Comparison of ENCODE assay signal across 12 cellular contexts in genomic region chr6:42880871-42881270, GRCh38. TPM values are rescaled to one million over a fixed set of nuclear protein-coding genes. Genes with fewer than 3 reads are reported as not detected.
DNase-seq lines count a peak whose midpoint lies in the region; ATAC-seq, FAIRE-seq and TF ChIP-seq lines count a peak whose summit lies in the region.
"Not testable (repeated sequence)": the region's sequence is repeated elsewhere in the genome, so short reads cannot be mapped to it uniquely, and the experiment has no call there.
"Had no signal": no experiment of that assay in that cellular context is flagged by ENCODE, and none has a peak within 500 bp of the region (broad histone marks: within the 10 kb centered on the region; RNA-seq: fewer than 3 reads in every experiment).

No MANE protein-coding gene starts in this region.

- H3K27me3 Mint-ChIP-seq in activated CD4-positive, alpha-beta memory T cell treated with anti-CD3 and anti-CD28 coated beads, Interleukin-2, amount 10 ng/mL, durations not matched to agents 7 days and 5 days, result not testable (repeated sequence)

- H3K4me1 ChIP-seq in A549 (peaks cover 21% of the 10 kb centered on the region; the same call in 2 of the 3 replicates), mononuclear cell (ENCODE audit: insufficient read depth, low read length) (peaks cover 17% of the 10 kb centered on the region)
- not testable (repeated sequence) for H3K4me1 ChIP-seq in NT2/D1 (ENCODE audit: insufficient read depth, insufficient read length); mammary epithelial cell (ENCODE audit: insufficient read depth, low read length)

- peaks cover 54% of the 10 kb centered on the region for H3K79me2 ChIP-seq in mammary epithelial cell (ENCODE audit: insufficient read depth, low read length)

- in situ Hi-C loops in mammary epithelial cell (cut with MboI; ENCODE audit: low sequenced_read_pairs in 2 of 2), result loop anchor here in 1 of 2 donors (25.0 kb wide), 1 partner anchor 669 kb away; the partner anchor contains the start of gene MRPS10

- H3K4me3 ChIP-seq in A549, result peak overlapping the region; percentile 85
- H3K4me3 ChIP-seq in GM12875 (ENCODE audit: low read depth, low read length), result peak overlapping the region; percentile 56
- H3K4me3 ChIP-seq in NT2/D1 (ENCODE audit: insufficient read length, low read depth), result peak overlapping the region; percentile 94
- H3K4me3 ChIP-seq in mammary epithelial cell (replicated peaks in 1 of 3; ENCODE audit: insufficient read depth in 1 of 3, low read depth in 2 of 3, low read length in 3 of 3), result peak overlapping the region; percentile 87 to 100 (median 93)
- H3K4me3 ChIP-seq in foreskin fibroblast (ENCODE audit: low read depth in 1 of 2, low read length in 2 of 2), result peak overlapping the region; percentile 69 to 93
- peak overlapping the region; percentile 47 for H3K4me3 ChIP-seq in mononuclear cell (ENCODE audit: low read length)
- peak overlapping the region; percentile 81 for H3K4me3 ChIP-seq in skeletal muscle cell (ENCODE audit: low read depth, low read length)

- TF ChIP-seq POLR2A in A549 (IDR thresholded peaks at IDR 0.05; ENCODE audit: low read length), result not testable (repeated sequence)

- H3K9ac ChIP-seq in NT2/D1 (ENCODE audit: insufficient read length, low read depth) (peak overlapping the region; percentile 42), mammary epithelial cell (ENCODE audit: insufficient read depth, low read length) (peak overlapping the region; percentile 49)

- POLR2A ChIA-PET in A549 (lab: Yijun Ruan, JAX), result interaction anchor here (2.0 kb wide), 1 partner anchor 99 kb away, joined by 20 read pairs; the partner anchor contains the start of gene BICRAL
- POLR2A ChIA-PET in activated CD4-positive, alpha-beta memory T cell treated with anti-CD3 and anti-CD28 coated beads, Interleukin-2, amount 10 ng/mL, durations not matched to agents 7 days and 5 days (lab: Charles Lee), result interaction anchor here (1.8 to 7.4 kb wide), 7 partner anchors 10 to 173 kb away, joined by 5 to 96 read pairs (median 20); partner anchors contain the start of genes BICRAL, CNPY3, CUL7 and TBCC

- TF ChIP-seq EP300 in A549 (IDR thresholded peaks at IDR 0.05), result not testable (repeated sequence)

- H3K4me1 Mint-ChIP-seq in activated CD4-positive, alpha-beta memory T cell treated with anti-CD3 and anti-CD28 coated beads, Interleukin-2, amount 10 ng/mL, durations not matched to agents 7 days and 5 days, result peaks cover 33% of the 10 kb centered on the region

- not testable (repeated sequence) for H4K20me1 ChIP-seq in mammary epithelial cell (ENCODE audit: insufficient read depth, low read length)

- CTCF ChIA-PET in A549 (lab: Yijun Ruan, JAX), result interaction anchor here (6.8 kb wide), 1 partner anchor 218 kb away, joined by 45 read pairs; no protein-coding TSS in a partner anchor
- CTCF ChIA-PET in activated CD4-positive, alpha-beta memory T cell treated with anti-CD3 and anti-CD28 coated beads, Interleukin-2, amount 10 ng/mL, durations not matched to agents 7 days and 5 days (lab: Charles Lee), result interaction anchor here (1.4 to 4.2 kb wide), 6 partner anchors 9 to 243 kb away, joined by 3 to 21 read pairs (median 9); partner anchors contain the start of gene TBCC
- CTCF ChIA-PET in mammary epithelial cell (lab: Charles Lee; ENCODE audit: low non-redundant PET), result interaction anchor here (0.7 kb wide), 1 partner anchor 93 kb away, joined by 18 read pairs; no protein-coding TSS in a partner anchor

- intact Hi-C loops in mammary epithelial cell (cut with micrococcal nuclease), result not testable (repeated sequence)

- WGBS in A549 (ENCODE audit: missing lambda C conversion rate), result 80% methylated on average over 12 of the region's 12 CpGs
- WGBS in mammary epithelial cell (ENCODE audit: low coverage, missing lambda C conversion rate), result 81% methylated on average over 11 of the region's 12 CpGs

- dilution Hi-C loops in mammary epithelial cell (cut with HindIII; ENCODE audit: low sequenced_read_pairs), result loop anchor here (5.0 kb wide), 1 partner anchor 59 kb away; no protein-coding TSS in a partner anchor

- peak overlapping the region; percentile 83 for H3K4me2 ChIP-seq in A549
- H3K4me2 ChIP-seq in mammary epithelial cell (ENCODE audit: insufficient read depth, low read depth, low read length), result peak overlapping the region; percentile 45

- H3K27me3 ChIP-seq in NT2/D1 (ENCODE audit: insufficient read depth, insufficient read length); mammary epithelial cell (ENCODE audit: insufficient read depth, low read length); mononuclear cell (ENCODE audit: insufficient read depth, low read length): not testable (repeated sequence)

- TF ChIP-seq CTCF in A549 (IDR thresholded peaks at IDR 0.05); GM12875 (IDR thresholded peaks at IDR 0.05; ENCODE audit: borderline replicate concordance, insufficient read depth, low read depth, low read length); mammary epithelial cell (conservative IDR thresholded peaks at IDR 0.05 in 1 of 2, IDR thresholded peaks at IDR 0.05 in 1 of 2; ENCODE audit: extremely low read depth in 1 of 2, insufficient read depth in 1 of 2, low read depth in 1 of 2, low read length in 2 of 2); foreskin fibroblast (IDR thresholded peaks at IDR 0.05; ENCODE audit: low read depth, low read length): not testable (repeated sequence)

- TF ChIP-seq RAD21 in A549 (conservative IDR thresholded peaks at IDR 0.05 in 1 of 2, IDR thresholded peaks at IDR 0.05 in 1 of 2), result not testable (repeated sequence)

- H3K27ac ChIP-seq in A549 (peak overlapping the region; percentile 97 to 99; a peak in 5 of 6 replicates), mammary epithelial cell (ENCODE audit: insufficient read depth, low read depth, low read length) (peak overlapping the region; percentile 83)

- not testable (repeated sequence) for DNase-seq in A549 (ENCODE audit: low read depth in 1 of 2, low spot score in 1 of 2); NT2/D1 (ENCODE audit: low read depth, low spot score); activated CD4-positive, alpha-beta memory T cell treated with anti-CD3 and anti-CD28 coated beads, Interleukin-2, amount 10 ng/mL, durations not matched to agents 7 days and 5 days; mammary epithelial cell; foreskin fibroblast; skeletal muscle cell (ENCODE audit: low read depth)

- peak overlapping the region; percentile 94 for H3K4me3 Mint-ChIP-seq in activated CD4-positive, alpha-beta memory T cell treated with anti-CD3 and anti-CD28 coated beads, Interleukin-2, amount 10 ng/mL, durations not matched to agents 7 days and 5 days

- not testable (repeated sequence) for FAIRE-seq in A549 (lab: Jason Lieb, UNC)

- not testable (repeated sequence) for H3K9me3 Mint-ChIP-seq in activated CD4-positive, alpha-beta memory T cell treated with anti-CD3 and anti-CD28 coated beads, Interleukin-2, amount 10 ng/mL, durations not matched to agents 7 days and 5 days

- H3K36me3 Mint-ChIP-seq in activated CD4-positive, alpha-beta memory T cell treated with anti-CD3 and anti-CD28 coated beads, Interleukin-2, amount 10 ng/mL, durations not matched to agents 7 days and 5 days (ENCODE audit: low read depth), result peaks cover 34% of the 10 kb centered on the region

- H2AFZ ChIP-seq in mammary epithelial cell (ENCODE audit: low read depth, low read length), result not testable (repeated sequence)

- H3K27ac Mint-ChIP-seq in activated CD4-positive, alpha-beta memory T cell treated with anti-CD3 and anti-CD28 coated beads, Interleukin-2, amount 10 ng/mL, durations not matched to agents 7 days and 5 days, result peak overlapping the region; percentile 92

- ATAC-seq in A549, result not testable (repeated sequence)

- not testable (repeated sequence) for H3K9me3 ChIP-seq in A549; NT2/D1 (ENCODE audit: insufficient read depth, low read length); mammary epithelial cell (replicated peaks; ENCODE audit: insufficient read depth, low read length); mononuclear cell (ENCODE audit: low read depth, low read length)

- not testable (repeated sequence) for BruUV-seq in mammary epithelial cell (replicated peaks; lab: Mats Ljungman, UMichigan)

- H3K36me3 ChIP-seq in NT2/D1 (ENCODE audit: insufficient read depth, insufficient read length, low read length) (peaks cover 41% of the 10 kb centered on the region), mammary epithelial cell (ENCODE audit: insufficient read depth, low read length) (peaks cover 24% of the 10 kb centered on the region)

RNA-seq across cellular contexts. Expression of gene RPL7L1, which starts 1.5 kb away (rescaled TPM):
- polyA plus RNA-seq in A549 (2011; rRNA removed), result 46.4 and 65.2 TPM in 2 replicates
- polyA plus RNA-seq in A549 (2012; cell fraction: cytosol; rRNA removed), result 21.5 and 25.9 TPM in 2 replicates
- polyA plus RNA-seq in A549 (2012; cell fraction: nucleus; rRNA removed), result 8.0 and 15.2 TPM in 2 replicates
- 82.5 to 101 TPM (median 84.1 TPM) in 3 replicates for polyA plus RNA-seq in A549 (2017; fragmentation: RNase III; extraction: RNeasy Plus Mini Kit Qiagen cat#74134 plus additional on column Dnase treatment)
- polyA minus RNA-seq in A549 (2011; rRNA and poly(A)+ RNA removed), result 30.5 and 31.1 TPM in 2 replicates
- 10 to 100 TPM; 71.4 to 74.2 TPM for total RNA-seq in activated CD4-positive, alpha-beta memory T cell treated with anti-CD3 and anti-CD28 coated beads, Interleukin-2, amount 10 ng/mL, durations not matched to agents 7 days and 5 days
- total RNA-seq in mammary epithelial cell, result 100 to 1,000 TPM; 102 to 106 TPM
- polyA plus RNA-seq in mammary epithelial cell, result 51.7 TPM
- polyA minus RNA-seq in mammary epithelial cell, result 88.3 TPM
- 64.2 TPM for total RNA-seq in mononuclear cell

RNA-seq across cellular contexts. Expression of gene PTCRA, which starts 35.0 kb away (rescaled TPM):
- not detected in 2 replicates for polyA plus RNA-seq in A549 (2011; rRNA removed)
- polyA plus RNA-seq in A549 (2012; cell fraction: cytosol; rRNA removed), result not detected in 2 replicates
- not detected in 2 replicates for polyA plus RNA-seq in A549 (2012; cell fraction: nucleus; rRNA removed)
- polyA plus RNA-seq in A549 (2017; fragmentation: RNase III; extraction: RNeasy Plus Mini Kit Qiagen cat#74134 plus additional on column Dnase treatment), result not detected in 3 replicates
- not detected in 2 replicates for polyA minus RNA-seq in A549 (2011; rRNA and poly(A)+ RNA removed)
- total RNA-seq in activated CD4-positive, alpha-beta memory T cell treated with anti-CD3 and anti-CD28 coated beads, Interleukin-2, amount 10 ng/mL, durations not matched to agents 7 days and 5 days, result not detected
- not detected for total RNA-seq in mammary epithelial cell
- polyA plus RNA-seq in mammary epithelial cell, result not detected
- not detected for polyA minus RNA-seq in mammary epithelial cell
- 6.9 TPM for total RNA-seq in mononuclear cell
- total RNA-seq: A172, dermis blood vessel endothelial cell, G401, pulmonary artery endothelial cell had no signal

RNA-seq across cellular contexts. Expression of gene CNPY3, which starts 48.4 kb away (rescaled TPM):
- polyA plus RNA-seq in A549 (2011; rRNA removed) (28.2 and 30.3 TPM in 2 replicates), A549 (2017; fragmentation: RNase III; extraction: RNeasy Plus Mini Kit Qiagen cat#74134 plus additional on column Dnase treatment) (31.9 to 39.4 TPM (median 38.5 TPM) in 3 replicates), mammary epithelial cell (36.5 TPM)
- polyA plus RNA-seq in A549 (2012; cell fraction: cytosol; rRNA removed), result 34.5 and 35.9 TPM in 2 replicates
- 30.6 and 32.0 TPM in 2 replicates for polyA plus RNA-seq in A549 (2012; cell fraction: nucleus; rRNA removed)
- 20.7 and 23.6 TPM in 2 replicates for polyA minus RNA-seq in A549 (2011; rRNA and poly(A)+ RNA removed)
- total RNA-seq in activated CD4-positive, alpha-beta memory T cell treated with anti-CD3 and anti-CD28 coated beads, Interleukin-2, amount 10 ng/mL, durations not matched to agents 7 days and 5 days, result 10 to 100 TPM; 51.1 to 53.2 TPM
- total RNA-seq in mammary epithelial cell (10 to 100 TPM; 30.6 to 33.0 TPM), mononuclear cell (77.1 TPM)
- 29.0 TPM for polyA minus RNA-seq in mammary epithelial cell
